ENCODE assay signal across 13 cellular contexts in the genomic region with DNA sequence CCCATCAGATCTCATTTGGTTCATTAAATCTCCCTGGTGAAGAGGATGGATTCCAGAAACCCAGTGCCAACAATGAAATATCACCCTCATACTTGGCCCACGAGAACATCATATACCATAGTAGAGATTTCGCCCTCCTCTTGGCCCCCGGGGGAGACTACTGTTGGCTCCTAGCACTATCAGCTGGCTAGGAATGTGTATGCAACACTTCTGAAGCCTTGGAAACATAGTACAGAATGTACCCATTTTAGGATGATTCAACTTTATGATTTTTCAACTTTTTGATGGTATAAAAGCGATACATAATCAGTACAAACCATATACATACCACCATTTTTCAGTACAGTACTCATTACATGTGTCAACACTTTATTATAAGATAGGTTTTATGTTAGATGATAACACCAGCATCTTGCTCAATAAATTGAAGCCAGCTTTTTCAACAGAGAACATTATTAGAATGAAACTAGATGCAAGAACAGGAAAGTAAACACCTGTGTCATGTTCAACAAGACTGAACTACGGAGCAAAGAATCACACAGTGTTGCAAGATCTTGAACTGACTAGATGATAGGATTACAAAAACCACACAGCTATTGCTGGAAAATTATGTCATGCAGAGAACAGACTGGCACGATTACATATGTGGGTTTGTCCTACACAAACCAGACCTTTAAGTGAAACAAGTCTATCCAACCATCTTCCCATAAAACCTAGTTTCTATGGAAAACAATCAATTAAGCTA. TPM values are rescaled to one million over a fixed set of nuclear protein-coding genes. Genes with fewer than 3 reads are reported as not detected.
DNase-seq lines count a peak whose midpoint lies in the region; ATAC-seq, FAIRE-seq and TF ChIP-seq lines count a peak whose summit lies in the region.
"Had no signal": no experiment of that assay in that cellular context is flagged by ENCODE, and none has a peak within 500 bp of the region (broad histone marks: within the 10 kb centered on the region; RNA-seq: fewer than 3 reads in every experiment).

No MANE protein-coding gene starts in this region.

- peaks cover 7% of the 10 kb centered on the region; the same call in 1 of the 2 replicates for H3K4me1 ChIP-seq in BE2C

- DNase-seq in GF-D8 (lab: John Stamatoyannopoulos, UW) (peak; percentile 76), NB4 (ENCODE audit: low read depth) (peak; percentile 73), bronchial epithelial cell (ENCODE audit: low read depth) (peak; percentile 99), omental fat pad (ENCODE audit: low spot score) (no peak), NCI-H446 (lab: John Stamatoyannopoulos, UW) (no peak), globus pallidus (ENCODE audit: low spot score) (no peak), BE2C (no peak)
- DNase-seq: activated B cell treated with CpG ODN at 0.5 μM for 24 hours; EL; small intestine; stimulated activated naive CD4-positive, alpha-beta T cell treated with Interleukin-2 at 50 U/mL for 16 hours had no signal

- no peak for TF ChIP-seq POLR2A in NB4 (IDR thresholded peaks at IDR 0.05; ENCODE audit: extremely low read depth, insufficient read length)

- H3K36me3 ChIP-seq in bronchial epithelial cell (ENCODE audit: control insufficient read depth, insufficient read depth, low read length): peaks cover 5% of the 10 kb centered on the region
- H3K36me3 ChIP-seq in BE2C: peaks cover 36% of the 10 kb centered on the region

- H3K27me3 ChIP-seq in bronchial epithelial cell (ENCODE audit: control insufficient read depth, insufficient read depth, low read length) (no peaks in the 10 kb centered on the region), BE2C (no peaks in the 10 kb centered on the region)

- no peak for TF ChIP-seq CTCF in NB4 (IDR thresholded peaks at IDR 0.05; ENCODE audit: low read depth, low read length)
- no peak for TF ChIP-seq CTCF in bronchial epithelial cell (IDR thresholded peaks at IDR 0.05; ENCODE audit: insufficient read depth, low read length, severe bottlenecking)
- no peak for TF ChIP-seq CTCF in omental fat pad (IDR thresholded peaks at IDR 0.05)
- TF ChIP-seq CTCF in BE2C (IDR thresholded peaks at IDR 0.05; ENCODE audit: low read depth, low read length): no peak

- no peaks in the 10 kb centered on the region; the same call in 1 of the 2 replicates for H3K9me3 ChIP-seq in BE2C

- H3K4me3 ChIP-seq in NB4 (ENCODE audit: low read depth, low read length): no peak overlapping the region
- H3K4me3 ChIP-seq in bronchial epithelial cell (ENCODE audit: low read depth, low read length): no peak overlapping the region
- no peak overlapping the region for H3K4me3 ChIP-seq in BE2C (ENCODE audit: low read depth, low read length)
- H3K4me3 ChIP-seq: lung had no signal

- ATAC-seq in omental fat pad (ENCODE audit: low FRiP score): peak; percentile 75
- ATAC-seq in GM21367 (IDR thresholded peaks at IDR 0.05; ENCODE audit: unreplicated experiment): no peak

- FAIRE-seq in bronchial epithelial cell (lab: Jason Lieb, UNC): peak; percentile 77
- FAIRE-seq: small intestine had no signal

RNA-seq across cellular contexts. Expression of gene RSL1D1, which starts 17.2 kb away (rescaled TPM):
- total RNA-seq in bronchial epithelial cell: 68.7 and 117 TPM in 2 replicates
- total RNA-seq in omental fat pad: 100 to 1,000 TPM; 138 to 269 (median 188) TPM
- polyA plus RNA-seq in BE2C (2012; ENCODE audit: insufficient read depth, insufficient read length, low read depth): 264 TPM

RNA-seq across cellular contexts. Expression of gene ZC3H7A, which starts 37.1 kb away (rescaled TPM):
- total RNA-seq in bronchial epithelial cell: 26.9 and 28.5 TPM in 2 replicates
- 10 to 100 TPM; 38.0 to 74.7 (median 53.6) TPM for total RNA-seq in omental fat pad
- polyA plus RNA-seq in BE2C (2012; ENCODE audit: insufficient read depth, insufficient read length, low read depth): 40.1 TPM

Comparison
In these comparisons a context has a peak if more than half of its experiments do, and no peak if none do; other contexts are left out.
1. DNase-seq: peak in GF-D8 (single experiment), NB4 (single experiment) and bronchial epithelial cell (single experiment); none in omental fat pad (single experiment), NCI-H446 (0 of 2), globus pallidus (single experiment) and BE2C (single experiment).